In genomic region chr1:94643776-94644175, GRCh38 we compare ENCODE assay signal across 1 cellular context.
TF ChIP-seq lines count a peak whose summit lies in the region.

No MANE protein-coding gene starts in this region.

TF ChIP-seq in H1, 55 proteins besides CTCF, POLR2A, EP300 and RAD21:
- no peak for TF ChIP-seq TAF1 (IDR thresholded peaks at IDR 0.05; ENCODE audit: low read depth, low read length)
- TF ChIP-seq NANOG (IDR thresholded peaks at IDR 0.05; ENCODE audit: insufficient read depth, low read depth, low read length, poor library complexity, severe bottlenecking) = no peak
- no peak for TF ChIP-seq GABPA (IDR thresholded peaks at IDR 0.05; ENCODE audit: borderline replicate concordance, insufficient read depth, low read length)
- no peak for TF ChIP-seq CHD7 (IDR thresholded peaks at IDR 0.05; ENCODE audit: insufficient replicate concordance, low read length)
- no peak for TF ChIP-seq GTF2F1 (IDR thresholded peaks at IDR 0.05; ENCODE audit: borderline replicate concordance, low read depth, low read length)
- TF ChIP-seq KDM1A (IDR thresholded peaks at IDR 0.05; ENCODE audit: borderline replicate concordance, low read length) = no peak
- no peak for TF ChIP-seq USF2 (IDR thresholded peaks at IDR 0.05; ENCODE audit: low read length)
- TF ChIP-seq RBBP5 (IDR thresholded peaks at IDR 0.05; ENCODE audit: borderline replicate concordance, low read depth, low read length) = no peak
